ENCODE assay signal across 23 cellular contexts in the genomic region with DNA sequence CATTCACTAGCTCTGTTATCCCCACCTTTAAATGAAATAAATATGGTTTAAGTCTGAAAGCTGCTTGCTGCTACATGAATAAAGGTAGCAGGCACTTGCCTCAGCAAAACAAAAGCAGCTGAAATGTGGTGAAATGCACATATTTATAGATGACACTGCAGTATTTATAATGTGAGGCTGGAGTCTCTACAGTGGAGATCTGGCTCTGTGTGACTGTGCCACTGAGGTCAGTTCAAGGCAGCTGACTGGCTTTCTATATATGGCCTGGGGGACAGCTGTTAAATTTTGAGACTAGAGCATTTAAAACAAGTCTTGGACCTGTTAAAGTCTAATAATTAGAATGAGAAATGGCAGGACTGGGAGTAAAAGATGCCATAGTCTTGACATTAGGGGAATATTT.
"Had no signal": no experiment of that assay in that cellular context is flagged by ENCODE, and none has a peak within 500 bp of the region (broad histone marks: within the 10 kb centered on the region; RNA-seq: fewer than 3 reads in every experiment).

No MANE protein-coding gene starts in this region.

- H3K27ac Mint-ChIP-seq: activated B cell treated with CpG ODN at 0.5 μM for 24 hours; activated CD4-positive, alpha-beta T cell treated with anti-CD3 and anti-CD28 coated beads, Interleukin-2, amount 10 ng/mL, durations not matched to agents 24 days and 14 days; activated naive CD8-positive, alpha-beta T cell treated with anti-CD3 and anti-CD28 coated beads for 36 hours; activated T-cell treated with anti-CD3 and anti-CD28 coated beads, Interleukin-2, amount 50 U/mL, for 72 hours; naive thymus-derived CD8-positive, alpha-beta T cell; T-helper 17 cell had no signal

- H3K4me3 ChIP-seq: colonic mucosa, esophagus squamous epithelium, heart left ventricle, lower lobe of right lung, skin epidermis, tibial nerve had no signal

- H3K9ac ChIP-seq: parathyroid adenoma had no signal

- H3K36me3 ChIP-seq: colonic mucosa, esophagus squamous epithelium, heart left ventricle, lower lobe of right lung, neutrophil, tibial nerve had no signal

- H3K27ac ChIP-seq: colonic mucosa, esophagus squamous epithelium, heart left ventricle, lower lobe of right lung, neutrophil, parathyroid adenoma, skin epidermis, tibial nerve had no signal

- H3K27me3 Mint-ChIP-seq: activated B cell treated with CpG ODN at 0.5 μM for 24 hours; activated CD4-positive, alpha-beta T cell treated with anti-CD3 and anti-CD28 coated beads, Interleukin-2, amount 10 ng/mL, durations not matched to agents 24 days and 14 days; activated naive CD8-positive, alpha-beta T cell treated with anti-CD3 and anti-CD28 coated beads for 36 hours; brain; naive thymus-derived CD8-positive, alpha-beta T cell; T-helper 17 cell had no signal

- ATAC-seq: activated T-cell treated with anti-CD3 and anti-CD28 coated beads, Interleukin-2, amount 50 U/mL, for 72 hours; heart left ventricle; lower lobe of right lung; naive thymus-derived CD8-positive, alpha-beta T cell; T-helper 17 cell had no signal

- H3K27me3 ChIP-seq: colonic mucosa, esophagus squamous epithelium, heart left ventricle, neutrophil, tibial nerve had no signal

- H3K79me2 ChIP-seq: parathyroid adenoma had no signal

- H3K4me3 Mint-ChIP-seq: activated B cell treated with CpG ODN at 0.5 μM for 24 hours; activated CD4-positive, alpha-beta T cell treated with anti-CD3 and anti-CD28 coated beads, Interleukin-2, amount 10 ng/mL, durations not matched to agents 24 days and 14 days; activated naive CD8-positive, alpha-beta T cell treated with anti-CD3 and anti-CD28 coated beads for 36 hours; activated T-cell treated with anti-CD3 and anti-CD28 coated beads, Interleukin-2, amount 50 U/mL, for 72 hours; naive thymus-derived CD8-positive, alpha-beta T cell; T-helper 17 cell had no signal

- H3K36me3 Mint-ChIP-seq: activated naive CD8-positive, alpha-beta T cell treated with anti-CD3 and anti-CD28 coated beads for 36 hours; brain; naive thymus-derived CD8-positive, alpha-beta T cell had no signal

- H3K9me3 ChIP-seq: colonic mucosa, esophagus squamous epithelium, heart left ventricle, lower lobe of right lung, neutrophil, tibial nerve had no signal

- H3K9me3 Mint-ChIP-seq: activated B cell treated with CpG ODN at 0.5 μM for 24 hours; activated CD4-positive, alpha-beta T cell treated with anti-CD3 and anti-CD28 coated beads, Interleukin-2, amount 10 ng/mL, durations not matched to agents 24 days and 14 days; activated naive CD8-positive, alpha-beta T cell treated with anti-CD3 and anti-CD28 coated beads for 36 hours had no signal

- H3K4me1 Mint-ChIP-seq: activated B cell treated with CpG ODN at 0.5 μM for 24 hours; activated CD4-positive, alpha-beta T cell treated with anti-CD3 and anti-CD28 coated beads, Interleukin-2, amount 10 ng/mL, durations not matched to agents 24 days and 14 days; activated naive CD8-positive, alpha-beta T cell treated with anti-CD3 and anti-CD28 coated beads for 36 hours; naive thymus-derived CD8-positive, alpha-beta T cell; T-helper 17 cell had no signal

- H2AFZ ChIP-seq: parathyroid adenoma had no signal

- H3K4me1 ChIP-seq: colonic mucosa, esophagus squamous epithelium, heart left ventricle, lower lobe of right lung, parathyroid adenoma, tibial nerve had no signal

- DNase-seq: activated B cell treated with CpG ODN at 0.5 μM for 24 hours; activated CD4-positive, alpha-beta T cell treated with anti-CD3 and anti-CD28 coated beads, Interleukin-2, amount 10 ng/mL, durations not matched to agents 24 days and 14 days; activated CD8-positive, alpha-beta memory T cell treated with anti-CD3 and anti-CD28 coated beads, Interleukin-2, amount 50 U/mL, for 48 hours; activated naive CD8-positive, alpha-beta T cell treated with anti-CD3 and anti-CD28 coated beads for 36 hours; activated T-cell treated with anti-CD3 and anti-CD28 coated beads, Interleukin-2, amount 50 U/mL, for 72 hours; central memory CD4-positive, alpha-beta T cell; colonic mucosa; esophagus squamous epithelium; foreskin fibroblast; heart left ventricle; lower lobe of right lung; midbrain; naive thymus-derived CD8-positive, alpha-beta T cell; stimulated activated CD4-positive, alpha-beta T cell treated with anti-CD3 and anti-CD28 coated beads, Interleukin-15, amount 100 ng/mL, for 24 hours; stimulated activated CD4-positive, alpha-beta T cell treated with anti-CD3 and anti-CD28 coated beads, Interleukin-4, amount 100 ng/mL, for 1 hour; stimulated activated naive CD4-positive, alpha-beta T cell; substantia nigra; T-helper 17 cell had no signal
